ENCODE assay signal across 8 cellular contexts in the genomic region with DNA sequence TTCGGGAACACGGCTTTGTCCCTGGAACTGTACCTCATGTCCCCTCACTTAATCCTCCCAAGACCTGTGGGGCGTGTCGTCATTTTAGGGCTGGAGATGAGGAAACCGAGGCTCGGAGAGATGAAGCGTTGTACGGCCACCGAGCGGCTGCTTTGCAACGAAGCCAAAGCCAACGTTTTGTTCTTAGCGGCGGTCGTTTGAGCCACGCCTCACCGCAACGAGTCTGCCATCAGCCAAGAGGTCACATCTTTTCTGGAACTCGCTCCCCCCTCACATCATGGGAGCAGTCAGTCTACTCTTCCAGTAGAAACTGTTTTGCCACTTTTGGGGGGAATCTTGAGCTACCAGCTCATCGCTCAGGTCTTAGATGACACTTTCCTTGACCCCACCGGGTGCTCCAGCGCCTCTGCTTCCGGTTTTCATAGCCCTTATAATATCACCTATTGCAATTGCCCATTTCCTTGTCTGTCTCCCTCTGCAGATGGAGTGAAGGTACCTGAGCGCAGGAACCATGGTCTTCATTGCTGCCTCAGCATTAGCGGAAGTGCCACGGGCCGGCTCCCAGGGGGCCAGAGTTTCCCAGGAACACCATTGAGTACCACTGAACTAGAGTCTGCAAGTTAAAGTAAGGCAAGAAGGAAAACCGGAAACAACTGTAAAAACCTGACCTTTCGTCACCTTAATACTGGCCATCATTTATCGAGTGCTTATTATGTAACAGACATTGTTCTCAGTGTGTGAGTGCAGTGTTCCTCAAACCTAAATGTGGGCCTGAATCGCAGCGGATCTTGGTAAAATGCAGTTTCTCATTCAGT. TPM values are rescaled to one million over a fixed set of nuclear protein-coding genes. Genes with fewer than 3 reads are reported as not detected.
DNase-seq lines count a peak whose midpoint lies in the region; ATAC-seq and TF ChIP-seq lines count a peak whose summit lies in the region.

No MANE protein-coding gene starts in this region.

- H3K4me3 ChIP-seq in WI38 (ENCODE audit: low read depth, low read length) (peak overlapping the region; percentile 25), retinal pigment epithelial cell (ENCODE audit: low read length) (peak overlapping the region; percentile 42)

- no peaks in the 10 kb centered on the region for H3K9me3 Mint-ChIP-seq in CD14-positive monocyte

- peaks cover 16 to 24% of the 10 kb centered on the region in 2 donors for H3K36me3 Mint-ChIP-seq in CD14-positive monocyte

- TF ChIP-seq CTCF in CD14-positive monocyte (IDR thresholded peaks at IDR 0.05) (no peak), WI38 (IDR thresholded peaks at IDR 0.05; ENCODE audit: low read depth, low read length) (no peak), retinal pigment epithelial cell (conservative IDR thresholded peaks at IDR 0.05; ENCODE audit: low read depth, low read length) (no peak)

- no peaks in the 10 kb centered on the region for H3K27me3 Mint-ChIP-seq in CD14-positive monocyte (ENCODE audit: low read depth in 3 of 3)

- peak; percentile 8 for ATAC-seq in GM21723 (IDR thresholded peaks at IDR 0.05; ENCODE audit: unreplicated experiment)
- no peak for ATAC-seq in HG03432 (IDR thresholded peaks at IDR 0.05; ENCODE audit: unreplicated experiment)
- no peak for ATAC-seq in GM19324 (IDR thresholded peaks at IDR 0.05; ENCODE audit: low FRiP score, unreplicated experiment)

- H3K27ac Mint-ChIP-seq in CD14-positive monocyte = peak overlapping the region; percentile 94 to 98 (median 96)

- H3K4me1 Mint-ChIP-seq in CD14-positive monocyte = peaks cover 63% of the 10 kb centered on the region

- intact Hi-C loops in CD14-positive monocyte (cut with micrococcal nuclease) = loop anchor here (2.0 to 5.0 kb wide), 5 partner anchors 33 to 109 kb away; a partner anchor contains a TSS

- H3K4me3 Mint-ChIP-seq in CD14-positive monocyte = peak overlapping the region; percentile 86 to 96

- DNase-seq in CD14-positive monocyte (ENCODE audit: low spot score) (no peak), germinal center (ENCODE audit: low spot score) (peak; percentile 35), retinal pigment epithelial cell (ENCODE audit: low read depth) (no peak), DMS114 treated with DMSO at 0.1 percent for 48 hours (lab: John Stamatoyannopoulos, UW; ENCODE audit: unreplicated experiment) (no peak)

RNA-seq across cellular contexts. Expression of a gene that starts 19.6 kb away (rescaled TPM):
- polyA plus RNA-seq in CD14-positive monocyte = 10 to 100 TPM; 73.7 to 92.7 TPM
